ENCODE assay signal across 6 cellular contexts in genomic region chr3:171369156-171369555, GRCh38.
"Had no signal": no experiment of that assay in that cellular context is flagged by ENCODE, and none has a peak within 500 bp of the region (broad histone marks: within the 10 kb centered on the region; RNA-seq: fewer than 3 reads in every experiment).

No MANE protein-coding gene starts in this region.

- H3K36me3 ChIP-seq: HAP-1 had no signal

- DNase-seq: GM23248, GOT3, H7, IMR-90 had no signal

- H3K4me3 ChIP-seq: GM23248, HAP-1, K562 had no signal

- H3K27ac ChIP-seq: GM23248 had no signal

- ATAC-seq: K562 had no signal

- H3K9ac ChIP-seq: GM23248 had no signal

- H3K4me1 ChIP-seq: HAP-1 had no signal

- H3K9me3 ChIP-seq: HAP-1 had no signal

- H2AFZ ChIP-seq: GM23248 had no signal
